In genomic region chr2:215409331-215410127, GRCh38 we compare ENCODE assay signal across 10 cellular contexts. TPM values are rescaled to one million over a fixed set of nuclear protein-coding genes. Genes with fewer than 3 reads are reported as not detected.
DNase-seq lines count a peak whose midpoint lies in the region; ATAC-seq, FAIRE-seq and TF ChIP-seq lines count a peak whose summit lies in the region.
"Had no signal": no experiment of that assay in that cellular context is flagged by ENCODE, and none has a peak within 500 bp of the region (broad histone marks: within the 10 kb centered on the region; RNA-seq: fewer than 3 reads in every experiment).

No MANE protein-coding gene starts in this region.

- no peak overlapping the region for H3K14ac ChIP-seq in mesenchymal stem cell (ENCODE audit: low read length in 2 of 2)

- H3K18ac ChIP-seq in mesenchymal stem cell (ENCODE audit: low read depth in 1 of 2, low read length in 2 of 2) = peak overlapping the region; percentile 18 to 61

- TF ChIP-seq CTCF in body of pancreas (IDR thresholded peaks at IDR 0.05) = no peak

- intact Hi-C loops in Right ventricle myocardium superior (cut with DNase I) = no loop called here
- intact Hi-C loops in body of pancreas (cut with DNase I) = no loop called here

- H2BK12ac ChIP-seq in mesenchymal stem cell (ENCODE audit: low read length in 2 of 2) = peak overlapping the region in 1 of 2 experiments; percentile 37

- H3K23ac ChIP-seq in mesenchymal stem cell (ENCODE audit: low read length in 2 of 2) = no peak overlapping the region

- H2BK15ac ChIP-seq in mesenchymal stem cell (ENCODE audit: low read depth, poor library complexity, severe bottlenecking) = no peak overlapping the region

- no peak for TF ChIP-seq POLR2A in body of pancreas (IDR thresholded peaks at IDR 0.05)

- H2AK5ac ChIP-seq in mesenchymal stem cell (ENCODE audit: low read length, severe bottlenecking) = peak overlapping the region; percentile 50

- H2BK5ac ChIP-seq in mesenchymal stem cell (ENCODE audit: low read depth, low read length, poor library complexity, severe bottlenecking) = no peak overlapping the region

- H2AFZ ChIP-seq in mesenchymal stem cell (ENCODE audit: low read depth, low read length) = no peak overlapping the region

- peak; percentile 9 to 17 for DNase-seq in stimulated activated CD4-positive, alpha-beta T cell treated with anti-CD3 and anti-CD28 coated beads, Interleukin-15, amount 100 ng/mL, for 48 hours (ENCODE audit: low read depth in 2 of 2)
- no peak for DNase-seq in stimulated activated CD4-positive, alpha-beta T cell treated with anti-CD3 and anti-CD28 coated beads, Interleukin-4, amount 100 ng/mL, for 4 hours
- DNase-seq in astrocyte of the hippocampus (ENCODE audit: low read depth, low spot score) = peak; percentile 66
- DNase-seq in mesenchymal stem cell = no peak
- peak; percentile 25 for DNase-seq in urothelium cell line (ENCODE audit: low spot score)
- no peak for DNase-seq in Right ventricle myocardium superior
- no peak for DNase-seq in body of pancreas
- DNase-seq: activated gamma-delta T cell, NCI-H2081 had no signal

- H3K27ac ChIP-seq in mesenchymal stem cell (ENCODE audit: low read length, poor library complexity, severe bottlenecking) (peak overlapping the region; percentile 39), body of pancreas (no peak overlapping the region)

- FAIRE-seq in urothelium cell line (lab: Jason Lieb, UNC) = no peak

- ATAC-seq in HG03469 (IDR thresholded peaks at IDR 0.05; ENCODE audit: unreplicated experiment) = no peak
- no peak for ATAC-seq in Right ventricle myocardium superior (ENCODE audit: poor library complexity)
- no peak for ATAC-seq in body of pancreas

- peak overlapping the region; percentile 2 to 32 for H3K4ac ChIP-seq in mesenchymal stem cell (ENCODE audit: low read depth in 1 of 2, low read length in 2 of 2)

- no peaks in the 10 kb centered on the region for H3K27me3 ChIP-seq in mesenchymal stem cell (ENCODE audit: control insufficient read depth in 1 of 2, insufficient read depth in 1 of 2, low read length in 2 of 2)
- H3K27me3 ChIP-seq in body of pancreas = no peaks in the 10 kb centered on the region

- WGBS in mesenchymal stem cell = 88% methylated on average over 16 of the region's 18 CpGs
- 84 to 90% methylated on average over 15 to 18 of the region's 18 CpGs for WGBS in body of pancreas, 2 donors

- H3K9me3 ChIP-seq in mesenchymal stem cell (ENCODE audit: control insufficient read depth, low read length) (no peaks in the 10 kb centered on the region), body of pancreas (no peaks in the 10 kb centered on the region)

- H3K4me3 ChIP-seq in mesenchymal stem cell (ENCODE audit: insufficient read depth in 1 of 2, low read depth in 1 of 2, low read length in 2 of 2) = no peak overlapping the region
- no peak overlapping the region for H3K4me3 ChIP-seq in body of pancreas

- H2BK120ac ChIP-seq in mesenchymal stem cell (ENCODE audit: low read depth, low read length) = no peak overlapping the region

- H4K8ac ChIP-seq in mesenchymal stem cell (ENCODE audit: low read length) = no peak overlapping the region

- H3K4me2 ChIP-seq in mesenchymal stem cell (ENCODE audit: low read length, poor library complexity, severe bottlenecking) = no peak overlapping the region

- H3K9ac ChIP-seq in mesenchymal stem cell (ENCODE audit: low read length) = peak overlapping the region; percentile 70

- H3K36me3 ChIP-seq in mesenchymal stem cell (ENCODE audit: control insufficient read depth in 1 of 2, insufficient read depth in 2 of 2, low read depth in 1 of 2, low read length in 2 of 2) (peaks cover 36 to 98% of the 10 kb centered on the region in 2 experiments), body of pancreas (replicated peaks in 1 of 2; ENCODE audit: insufficient read depth in 1 of 2, low read depth in 2 of 2) (no peaks in the 10 kb centered on the region)

- peaks cover 18% of the 10 kb centered on the region for H3K4me1 ChIP-seq in mesenchymal stem cell (ENCODE audit: control insufficient read depth, insufficient read depth, low read depth, low read length)
- no peaks in the 10 kb centered on the region for H3K4me1 ChIP-seq in body of pancreas

- peaks cover 2% of the 10 kb centered on the region for H3K79me1 ChIP-seq in mesenchymal stem cell (replicated peaks; ENCODE audit: low read length, poor library complexity, severe bottlenecking)

- peak overlapping the region; percentile 18 for H4K91ac ChIP-seq in mesenchymal stem cell (ENCODE audit: low read length)

RNA-seq across cellular contexts. Expression of gene FN1, which starts 26.3 kb away (rescaled TPM):
- polyA plus RNA-seq in mesenchymal stem cell (2013, experiment 1 of 2) = 1,493 TPM
- 1,327 TPM for polyA plus RNA-seq in mesenchymal stem cell (2013, experiment 2 of 2)
- 77.7 TPM for total RNA-seq in Right ventricle myocardium superior
- total RNA-seq in body of pancreas = 10 to 100 TPM; 27.4 to 53.7 TPM

Comparison
In these comparisons a context has a peak if more than half of its experiments do, and no peak if none do; other contexts are left out.
1. DNase-seq: peak in stimulated activated CD4-positive, alpha-beta T cell treated with anti-CD3 and anti-CD28 coated beads, Interleukin-15, amount 100 ng/mL, for 48 hours (2 of 2), astrocyte of the hippocampus (single experiment) and urothelium cell line (single experiment); none in stimulated activated CD4-positive, alpha-beta T cell treated with anti-CD3 and anti-CD28 coated beads, Interleukin-4, amount 100 ng/mL, for 4 hours (0 of 2), mesenchymal stem cell (single experiment), Right ventricle myocardium superior (single experiment) and body of pancreas (0 of 4).